ENCODE assay signal across 15 cellular contexts in the genomic region with DNA sequence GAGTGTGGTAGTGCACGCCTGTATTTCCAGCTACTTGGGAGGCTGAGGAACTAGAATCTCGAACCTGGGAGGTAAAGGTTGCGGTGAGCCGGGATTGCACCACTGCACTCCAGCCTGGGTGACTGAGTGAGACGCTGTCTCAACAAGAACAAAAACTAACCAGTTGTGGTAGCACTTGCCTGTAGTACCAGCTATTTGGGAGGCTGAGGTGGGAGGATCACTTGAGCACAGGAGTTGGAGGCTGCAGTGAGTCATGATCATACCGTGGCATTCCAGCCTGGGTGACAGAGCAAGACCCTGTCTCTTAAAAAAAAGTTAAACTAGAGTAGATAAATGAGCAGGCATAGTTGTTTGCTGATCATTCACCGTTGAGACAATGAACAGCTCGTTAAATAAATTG. TPM values are rescaled to one million over a fixed set of nuclear protein-coding genes. Genes with fewer than 3 reads are reported as not detected.
DNase-seq lines count a peak whose midpoint lies in the region; ATAC-seq, FAIRE-seq and TF ChIP-seq lines count a peak whose summit lies in the region.
"Had no signal": no experiment of that assay in that cellular context is flagged by ENCODE, and none has a peak within 500 bp of the region (broad histone marks: within the 10 kb centered on the region; RNA-seq: fewer than 3 reads in every experiment).

No MANE protein-coding gene starts in this region.

- no peak overlapping the region for H3K23ac ChIP-seq in trophoblast cell (ENCODE audit: low read length)

- in situ Hi-C loops in HepG2 (cut with HindIII; ENCODE audit: extremely low pct_ligation_motif_present, low pct_unique_long_range_greater_than_20kb): no loop called here

- peak overlapping the region; percentile 29 for H3K27ac Mint-ChIP-seq in T-helper 17 cell
- no peak overlapping the region for H3K27ac Mint-ChIP-seq in activated CD8-positive, alpha-beta memory T cell treated with anti-CD3 and anti-CD28 coated beads, Interleukin-2, amount 10 ng/mL, durations not matched to agents 7 days and 5 days
- H3K27ac Mint-ChIP-seq: GM23338 had no signal

- no peak for TF ChIP-seq CTCF in HepG2 (CRISPR knock-in tag; IDR thresholded peaks at IDR 0.05)
- TF ChIP-seq CTCF in right lobe of liver (IDR thresholded peaks at IDR 0.05): no peak
- no peak for TF ChIP-seq CTCF in body of pancreas (IDR thresholded peaks at IDR 0.05)

- peaks cover 21% of the 10 kb centered on the region; the same call in 1 of the 2 replicates for H4K20me1 ChIP-seq in HepG2 (ENCODE audit: insufficient read depth, low read length)

- no peak overlapping the region for H2BK12ac ChIP-seq in trophoblast cell (ENCODE audit: low read length)

- no peak for TF ChIP-seq RAD21 in HepG2 (CRISPR knock-in tag; IDR thresholded peaks at IDR 0.05)

- peaks cover 27% of the 10 kb centered on the region for H3K4me1 Mint-ChIP-seq in T-helper 17 cell
- no peaks in the 10 kb centered on the region for H3K4me1 Mint-ChIP-seq in activated CD8-positive, alpha-beta memory T cell treated with anti-CD3 and anti-CD28 coated beads, Interleukin-2, amount 10 ng/mL, durations not matched to agents 7 days and 5 days

- BruUV-seq in HepG2 (replicated peaks; lab: Mats Ljungman, UMichigan): no TSS peak

- no peaks in the 10 kb centered on the region for H3K9me3 ChIP-seq in HepG2 (ENCODE audit: low read length)
- H3K9me3 ChIP-seq in right lobe of liver: no peaks in the 10 kb centered on the region
- H3K9me3 ChIP-seq in T-helper 17 cell (ENCODE audit: control insufficient read depth, low read length, poor library complexity, severe bottlenecking): no peaks in the 10 kb centered on the region
- H3K9me3 ChIP-seq in trophoblast cell (ENCODE audit: insufficient read depth, low read depth, low read length): peaks cover 2% of the 10 kb centered on the region
- H3K9me3 ChIP-seq in body of pancreas: no peaks in the 10 kb centered on the region

- no peak for FAIRE-seq in HepG2 (lab: Jason Lieb, UNC)
- FAIRE-seq: GM12891, HTR-8/SVneo had no signal

- H3K4ac ChIP-seq in trophoblast cell (ENCODE audit: low read depth, low read length): peak overlapping the region; percentile 39

- H2BK120ac ChIP-seq in trophoblast cell (ENCODE audit: insufficient read depth, low read length, poor library complexity): no peak overlapping the region

- H3K79me2 ChIP-seq in HepG2 (ENCODE audit: insufficient read depth, low read length) (peaks cover 64% of the 10 kb centered on the region), trophoblast cell (ENCODE audit: control insufficient read depth, insufficient read depth, low read length, poor library complexity) (peaks cover 10% of the 10 kb centered on the region)

- no peak overlapping the region for H3K27ac ChIP-seq in HepG2 (ENCODE audit: extremely low read length, insufficient read depth, low read length)
- no peak overlapping the region for H3K27ac ChIP-seq in right lobe of liver
- H3K27ac ChIP-seq in trophoblast cell (ENCODE audit: low read depth, low read length): no peak overlapping the region
- H3K27ac ChIP-seq in body of pancreas: no peak overlapping the region
- H3K27ac ChIP-seq: 22Rv1 had no signal

- H3K4me3 Mint-ChIP-seq in T-helper 17 cell: no peak overlapping the region
- no peak overlapping the region for H3K4me3 Mint-ChIP-seq in activated CD8-positive, alpha-beta memory T cell treated with anti-CD3 and anti-CD28 coated beads, Interleukin-2, amount 10 ng/mL, durations not matched to agents 7 days and 5 days
- H3K4me3 Mint-ChIP-seq: CD4-positive, CD25-positive, alpha-beta regulatory T cell; GM23338; H9 had no signal

- no peaks in the 10 kb centered on the region for H3K27me3 Mint-ChIP-seq in T-helper 17 cell
- H3K27me3 Mint-ChIP-seq in activated CD8-positive, alpha-beta memory T cell treated with anti-CD3 and anti-CD28 coated beads, Interleukin-2, amount 10 ng/mL, durations not matched to agents 7 days and 5 days: no peaks in the 10 kb centered on the region
- H3K27me3 Mint-ChIP-seq: CD4-positive, CD25-positive, alpha-beta regulatory T cell had no signal

- H3K4me2 ChIP-seq in HepG2 (ENCODE audit: low read depth, low read length) (no peak overlapping the region), trophoblast cell (ENCODE audit: low read length) (no peak overlapping the region)
- H3K4me2 ChIP-seq: GM23338 had no signal

- H2AK5ac ChIP-seq in trophoblast cell (ENCODE audit: low read length): no peak overlapping the region

- no peak overlapping the region for H4K12ac ChIP-seq in trophoblast cell (ENCODE audit: low read depth, low read length)

- H3K27me3 ChIP-seq in HepG2 (ENCODE audit: control insufficient read depth in 1 of 2, insufficient read depth in 2 of 2, low read length in 2 of 2) (no peaks in the 10 kb centered on the region), right lobe of liver (no peaks in the 10 kb centered on the region), trophoblast cell (ENCODE audit: insufficient read depth, low read length) (no peaks in the 10 kb centered on the region), body of pancreas (no peaks in the 10 kb centered on the region)

- POLR2A ChIA-PET in HepG2 (lab: Yijun Ruan, JAX): no interaction called here

- H3K9ac ChIP-seq in HepG2 (ENCODE audit: insufficient read depth, low read depth, low read length) (no peak overlapping the region), trophoblast cell (ENCODE audit: low read length) (no peak overlapping the region)

- H3K36me3 ChIP-seq in HepG2 (replicated peaks in 1 of 2; ENCODE audit: control insufficient read depth in 1 of 2, insufficient read depth in 2 of 2, low read length in 2 of 2) (0 out of 5 replicates have a peak, but pooled peaks cover 0 to 4% of the 10 kb centered on the region in 2 experiments), right lobe of liver (no peaks in the 10 kb centered on the region), trophoblast cell (ENCODE audit: control insufficient read depth in 1 of 2, insufficient read depth in 2 of 2, low read length in 2 of 2) (no peaks in the 10 kb centered on the region), body of pancreas (replicated peaks in 1 of 2; ENCODE audit: insufficient read depth in 1 of 2, low read depth in 2 of 2) (no peaks in the 10 kb centered on the region)

- no peak for TF ChIP-seq EP300 in HepG2 (IDR thresholded peaks at IDR 0.05; ENCODE audit: low read depth in 2 of 2, low read length in 2 of 2)
- TF ChIP-seq EP300 in HepG2 (CRISPR knock-in tag; IDR thresholded peaks at IDR 0.05; ENCODE audit: borderline replicate concordance): no peak

- H4K8ac ChIP-seq in trophoblast cell (ENCODE audit: low read depth, low read length): no peak overlapping the region

- CTCF ChIA-PET in HepG2 (lab: Yijun Ruan, JAX; ENCODE audit: low intra/inter-chr PET ratio, low total read pairs): no interaction called here
- CTCF ChIA-PET in activated CD8-positive, alpha-beta memory T cell treated with anti-CD3 and anti-CD28 coated beads, Interleukin-2, amount 10 ng/mL, durations not matched to agents 7 days and 5 days (lab: Charles Lee): no interaction called here

- H3K14ac ChIP-seq in trophoblast cell (ENCODE audit: low read length): no peak overlapping the region

- H2AFZ ChIP-seq in HepG2 (ENCODE audit: low read length) (no peak overlapping the region), trophoblast cell (ENCODE audit: insufficient read depth, low read length, poor library complexity) (no peak overlapping the region)
- H2AFZ ChIP-seq: GM23338 had no signal

- H3K36me3 Mint-ChIP-seq in T-helper 17 cell (ENCODE audit: low read depth): no peaks in the 10 kb centered on the region
- H3K36me3 Mint-ChIP-seq in activated CD8-positive, alpha-beta memory T cell treated with anti-CD3 and anti-CD28 coated beads, Interleukin-2, amount 10 ng/mL, durations not matched to agents 7 days and 5 days: no peaks in the 10 kb centered on the region

- no peak overlapping the region for H2BK5ac ChIP-seq in trophoblast cell (ENCODE audit: low read depth, low read length, poor library complexity)

- DNase-seq in HepG2 (ENCODE audit: low spot score) (no peak), right lobe of liver (no peak), T-helper 17 cell (no peak), trophoblast cell (peak; percentile 84 to 85), body of pancreas (no peak)
- no peak for DNase-seq in activated CD8-positive, alpha-beta memory T cell treated with anti-CD3 and anti-CD28 coated beads, Interleukin-2, amount 10 ng/mL, durations not matched to agents 7 days and 5 days
- DNase-seq: Calu3; CD4-positive, CD25-positive, alpha-beta regulatory T cell; DMS 273 treated with DMSO at 0.1 percent for 48 hours; H9 had no signal

- no peak for ATAC-seq in HepG2
- no peak for ATAC-seq in right lobe of liver
- ATAC-seq in T-helper 17 cell: no peak
- no peak for ATAC-seq in body of pancreas
- ATAC-seq in activated CD8-positive, alpha-beta memory T cell treated with anti-CD3 and anti-CD28 coated beads, Interleukin-2, amount 10 ng/mL, durations not matched to agents 7 days and 5 days: no peak
- no peak for ATAC-seq in HG02588 (IDR thresholded peaks at IDR 0.05; ENCODE audit: unreplicated experiment)
- ATAC-seq: GM23338 had no signal

- H3K79me1 ChIP-seq in trophoblast cell (ENCODE audit: low read length): peaks cover 13% of the 10 kb centered on the region

- H3K4me1 ChIP-seq in HepG2 (ENCODE audit: insufficient read depth, low read length): peaks cover 77% of the 10 kb centered on the region
- H3K4me1 ChIP-seq in right lobe of liver: peaks cover 0 to 11% (median 0%) of the 10 kb centered on the region in 4 donors
- peaks cover 25 to 33% of the 10 kb centered on the region in 2 experiments for H3K4me1 ChIP-seq in trophoblast cell (ENCODE audit: control insufficient read depth in 1 of 2, insufficient read depth in 2 of 2, low read length in 2 of 2)
- peaks cover 22% of the 10 kb centered on the region for H3K4me1 ChIP-seq in body of pancreas

- H3K18ac ChIP-seq in trophoblast cell (ENCODE audit: low read length): no peak overlapping the region

- no peaks in the 10 kb centered on the region for H3K9me3 Mint-ChIP-seq in activated CD8-positive, alpha-beta memory T cell treated with anti-CD3 and anti-CD28 coated beads, Interleukin-2, amount 10 ng/mL, durations not matched to agents 7 days and 5 days (ENCODE audit: low read depth)
- H3K9me3 Mint-ChIP-seq: CD4-positive, CD25-positive, alpha-beta regulatory T cell; GM23338; H9 had no signal

- H3K4me3 ChIP-seq in HepG2 (replicated peaks in 1 of 3; ENCODE audit: insufficient read depth in 1 of 3, low read depth in 2 of 3, low read length in 3 of 3) (no peak overlapping the region), right lobe of liver (no peak overlapping the region), trophoblast cell (ENCODE audit: low read depth, low read length) (no peak overlapping the region), body of pancreas (no peak overlapping the region)
- H3K4me3 ChIP-seq: GM23338 had no signal

- 100% methylated on average over 8 of the region's 8 CpGs for WGBS in HepG2 (ENCODE audit: low lambda C conversion rate)
- 96% methylated on average over 8 of the region's 8 CpGs for WGBS in right lobe of liver (ENCODE audit: insufficient coverage, low coverage, low lambda C conversion rate, missing lambda C conversion rate)
- WGBS in trophoblast cell (ENCODE audit: extremely low coverage, insufficient coverage, insufficient read length): no CpG with 5 or more reads among the region's 8 CpGs
- 95% methylated on average over 8 of the region's 8 CpGs for WGBS in body of pancreas, 2 donors

- H4K91ac ChIP-seq in trophoblast cell (ENCODE audit: low read depth, low read length): no peak overlapping the region

- TF ChIP-seq POLR2A in HepG2 (IDR thresholded peaks at IDR 0.05; ENCODE audit: insufficient read depth in 1 of 2, low read depth in 2 of 2, low read length in 2 of 2) (no peak), right lobe of liver (IDR thresholded peaks at IDR 0.05) (no peak), body of pancreas (IDR thresholded peaks at IDR 0.05) (no peak)

- intact Hi-C loops in HepG2 (cut with micrococcal nuclease; ENCODE audit: unreplicated experiment): no loop called here
- intact Hi-C loops in right lobe of liver (cut with DNase I): no loop called here
- intact Hi-C loops in body of pancreas (cut with DNase I): no loop called here

RNA-seq across cellular contexts. Expression of a gene that starts 48.9 kb away (rescaled TPM):
- total RNA-seq in HepG2 (2016; rRNA removed; fragmentation: Illumina TruSeq; extraction: Trizol) (13.7 and 21.7 TPM in 2 replicates), right lobe of liver (10 to 100 TPM; 34.3 to 53.1 (median 40.6) TPM), T-helper 17 cell (10 to 100 TPM; 35.6 to 52.8 TPM), body of pancreas (10 to 100 TPM; 42.0 to 47.5 TPM)
- total RNA-seq in HepG2 (2016; cell fraction: cytosol; rRNA removed; fragmentation: Illumina TruSeq; extraction: Trizol; ENCODE audit: low read depth): 11.4 and 13.0 TPM in 2 replicates
- total RNA-seq in HepG2 (2016; cell fraction: insoluble cytoplasmic fraction; rRNA removed; fragmentation: Illumina TruSeq; extraction: Trizol): 13.2 and 19.0 TPM in 2 replicates
- total RNA-seq in HepG2 (2016; cell fraction: membrane; rRNA removed; fragmentation: Illumina TruSeq; extraction: Trizol): 12.9 and 17.8 TPM in 2 replicates
- total RNA-seq in HepG2 (2016; cell fraction: nucleus; rRNA removed; fragmentation: Illumina TruSeq; extraction: Trizol): 34.3 and 34.4 TPM in 2 replicates
- polyA plus RNA-seq in HepG2 (2011; rRNA removed): 14.9 and 17.8 TPM in 2 replicates
- polyA plus RNA-seq in HepG2 (2011; cell fraction: cytosol; rRNA removed): 11.7 and 14.5 TPM in 2 replicates
- 19.5 and 20.4 TPM in 2 replicates for polyA plus RNA-seq in HepG2 (2011; cell fraction: nucleus; rRNA removed)
- polyA plus RNA-seq in HepG2 (2012): 17.6 and 19.7 TPM in 2 replicates
- 7.4 and 8.5 TPM in 2 replicates for polyA plus RNA-seq in HepG2 (2016; cell fraction: cytosol; fragmentation: Illumina TruSeq; extraction: Trizol; ENCODE audit: low read depth)
- 16.3 and 20.7 TPM in 2 replicates for polyA plus RNA-seq in HepG2 (2016; cell fraction: insoluble cytoplasmic fraction; fragmentation: Illumina TruSeq; extraction: Trizol; ENCODE audit: low read depth)
- polyA plus RNA-seq in HepG2 (2016; cell fraction: membrane; fragmentation: Illumina TruSeq; extraction: Trizol; ENCODE audit: low read depth): 17.8 and 18.3 TPM in 2 replicates
- polyA plus RNA-seq in HepG2 (2016; cell fraction: nucleus; fragmentation: Illumina TruSeq; extraction: Trizol; ENCODE audit: insufficient read depth, low read depth): 20.0 and 22.4 TPM in 2 replicates
- polyA minus RNA-seq in HepG2 (2011; rRNA and poly(A)+ RNA removed; ENCODE audit: low replicate concordance): 17.5 and 23.0 TPM in 2 replicates
- 9.6 and 10.6 TPM in 2 replicates for polyA minus RNA-seq in HepG2 (2011; cell fraction: cytosol; rRNA and poly(A)+ RNA removed)
- 65.1 and 68.5 TPM in 2 replicates for polyA minus RNA-seq in HepG2 (2011; cell fraction: nucleus; rRNA and poly(A)+ RNA removed)
- polyA plus RNA-seq in trophoblast cell (2013): 39.0 and 43.1 TPM in 2 replicates
- total RNA-seq in activated CD8-positive, alpha-beta memory T cell treated with anti-CD3 and anti-CD28 coated beads, Interleukin-2, amount 10 ng/mL, durations not matched to agents 7 days and 5 days: 10 to 100 TPM; 24.0 to 28.7 TPM

Comparison
In these comparisons a context has a peak if more than half of its experiments do, and no peak if none do; other contexts are left out.
1. DNase-seq: peak in trophoblast cell (2 of 2); none in HepG2 (single experiment), right lobe of liver (0 of 3), T-helper 17 cell (0 of 3), body of pancreas (0 of 4) and activated CD8-positive, alpha-beta memory T cell treated with anti-CD3 and anti-CD28 coated beads, Interleukin-2, amount 10 ng/mL, durations not matched to agents 7 days and 5 days (single experiment).